ENCODE assay signal across 1 cellular context in the genomic region with DNA sequence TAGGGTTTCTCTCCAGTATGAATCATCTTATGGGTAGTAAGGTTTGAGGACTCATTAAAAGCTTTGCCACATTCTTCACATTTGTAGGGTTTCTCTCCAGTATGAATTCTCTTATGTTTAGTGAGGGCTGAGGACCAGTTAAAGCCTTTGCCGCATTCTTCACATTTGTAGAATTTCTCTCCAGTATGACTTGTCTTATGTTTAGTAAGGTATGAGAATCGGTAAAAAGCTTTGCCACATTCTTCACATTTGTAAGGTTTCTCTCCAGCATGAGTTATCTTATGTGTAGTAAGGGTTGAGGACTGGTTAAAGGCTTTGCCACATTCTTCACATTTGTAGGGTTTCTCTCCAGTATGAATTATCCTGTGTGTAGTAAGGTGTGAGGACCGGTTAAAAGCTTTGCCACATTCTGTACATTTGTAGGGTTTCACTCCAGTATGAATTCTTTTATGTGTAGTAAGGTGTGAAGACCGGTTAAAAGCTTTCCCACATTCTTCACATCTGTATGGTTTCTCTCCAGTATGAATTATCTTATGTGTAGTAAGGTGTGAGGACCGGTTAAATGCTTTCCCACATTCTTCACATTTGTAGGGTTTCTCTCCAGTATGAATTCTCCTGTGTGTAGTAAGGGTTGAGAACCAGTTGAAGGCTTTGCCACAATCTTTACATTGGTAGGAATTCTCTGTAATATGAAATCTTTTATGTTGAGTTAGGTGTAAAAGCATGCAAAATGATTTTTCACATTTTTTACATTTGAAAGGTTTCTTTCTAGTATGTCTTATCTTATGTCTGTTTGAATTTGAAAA.
TF ChIP-seq lines count a peak whose summit lies in the region.

No MANE protein-coding gene starts in this region.

TF ChIP-seq in HCT116, 20 proteins besides CTCF, POLR2A, EP300 and RAD21:
- peak; percentile 69 for TF ChIP-seq ZNF274 (IDR thresholded peaks at IDR 0.05; ENCODE audit: low read depth, low read length)
